1 cellular context compared by ENCODE assay signal in the genomic region with DNA sequence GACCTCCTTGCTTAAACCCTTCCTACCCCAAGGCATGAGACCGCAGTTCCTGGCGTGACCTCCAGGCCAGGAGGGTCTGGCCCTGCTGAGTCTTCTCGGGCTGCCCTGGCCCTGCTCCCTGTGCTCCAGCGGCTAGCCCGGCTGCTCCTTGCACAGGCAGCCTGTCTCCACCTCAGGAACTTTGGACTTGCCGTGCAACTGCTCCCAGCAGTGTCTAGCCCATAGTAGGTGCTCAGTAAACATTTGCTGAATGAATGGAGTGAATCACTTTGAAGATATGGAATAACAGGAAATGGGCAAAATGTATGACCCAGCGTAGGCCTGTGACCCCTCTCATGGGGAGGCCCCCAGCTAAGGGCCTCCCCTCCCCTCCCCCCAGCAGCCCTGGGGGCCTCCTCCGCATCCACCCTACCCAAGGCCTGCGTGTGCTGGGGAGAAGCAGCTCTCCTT.
TF ChIP-seq lines count a peak whose summit lies in the region.

No MANE protein-coding gene starts in this region.

TF ChIP-seq in H1, 55 proteins besides CTCF, POLR2A, EP300 and RAD21:
- TF ChIP-seq NRF1 (IDR thresholded peaks at IDR 0.05; ENCODE audit: low read depth, low read length): no peak
- TF ChIP-seq, protein P1, sequence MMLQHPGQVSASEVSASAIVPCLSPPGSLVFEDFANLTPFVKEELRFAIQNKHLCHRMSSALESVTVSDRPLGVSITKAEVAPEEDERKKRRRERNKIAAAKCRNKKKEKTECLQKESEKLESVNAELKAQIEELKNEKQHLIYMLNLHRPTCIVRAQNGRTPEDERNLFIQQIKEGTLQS (IDR thresholded peaks at IDR 0.05; ENCODE audit: insufficient read depth, low read depth, low read length): no peak
- peak; percentile 28 for TF ChIP-seq ASH2L (IDR thresholded peaks at IDR 0.05; ENCODE audit: low read length)
- no peak for TF ChIP-seq GTF2F1 (IDR thresholded peaks at IDR 0.05; ENCODE audit: borderline replicate concordance, low read depth, low read length)
- TF ChIP-seq KDM1A (IDR thresholded peaks at IDR 0.05; ENCODE audit: borderline replicate concordance, low read length): peak; percentile 34; the same call in 1 of the 2 replicates
- no peak for TF ChIP-seq BCL11A (IDR thresholded peaks at IDR 0.05; ENCODE audit: low read depth in 2 of 2, low read length in 2 of 2)
- TF ChIP-seq, protein P2, sequence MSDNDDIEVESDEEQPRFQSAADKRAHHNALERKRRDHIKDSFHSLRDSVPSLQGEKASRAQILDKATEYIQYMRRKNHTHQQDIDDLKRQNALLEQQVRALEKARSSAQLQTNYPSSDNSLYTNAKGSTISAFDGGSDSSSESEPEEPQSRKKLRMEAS (IDR thresholded peaks at IDR 0.05): no peak
